ENCODE assay signal across 6 cellular contexts in the genomic region with DNA sequence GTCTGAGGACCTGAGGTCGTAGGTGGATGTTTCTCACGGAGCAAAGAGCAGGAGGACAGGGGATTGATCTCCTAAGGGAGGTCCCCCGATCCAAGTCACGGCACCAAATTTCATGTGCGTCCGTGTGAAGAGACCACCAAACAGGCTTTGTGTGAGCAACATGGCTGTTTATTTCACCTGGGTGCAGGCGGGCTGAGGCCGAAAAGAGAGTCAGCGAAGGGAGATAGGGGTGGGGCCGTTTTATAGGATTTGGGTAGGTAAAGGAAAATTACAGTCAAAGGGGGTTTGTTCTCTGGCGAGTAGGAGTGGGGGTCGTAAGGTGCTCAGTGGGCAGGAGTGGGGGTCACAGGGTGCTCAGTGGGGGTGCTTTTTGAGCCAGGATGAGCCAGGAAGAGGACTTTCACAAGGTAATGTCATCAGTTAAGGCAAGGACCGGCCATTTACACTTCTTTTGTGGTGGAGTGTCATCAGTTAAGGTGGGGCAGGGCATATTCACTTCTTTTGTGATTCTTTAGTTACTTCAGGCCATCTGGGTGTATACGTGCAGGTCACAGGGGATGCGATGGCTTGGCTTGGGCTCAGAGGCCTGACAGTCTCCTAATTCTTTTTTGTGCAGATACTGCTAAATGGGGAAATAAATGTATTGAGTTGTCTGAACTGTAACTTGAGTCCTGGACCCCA.
DNase-seq lines count a peak whose midpoint lies in the region; ATAC-seq and TF ChIP-seq lines count a peak whose summit lies in the region.
"Not testable (repeated sequence)": the region's sequence is repeated elsewhere in the genome, so short reads cannot be mapped to it uniquely, and the experiment has no call there.

No MANE protein-coding gene starts in this region.

- CTCF ChIA-PET in WTC11 (lab: Charles Lee) = not testable (repeated sequence)

- not testable (repeated sequence) for H2AK5ac ChIP-seq in H9 (ENCODE audit: insufficient read length, low read length)

- H3K9ac ChIP-seq in H9 (ENCODE audit: extremely low read depth, insufficient read length, low read length) = not testable (repeated sequence)
- H3K9ac ChIP-seq in iPS-15b (ENCODE audit: low read depth, low read length) = peak overlapping the region; percentile 99

- H3K27ac Mint-ChIP-seq in H9 = peak overlapping the region; percentile 98 to 99 (median 98)
- peak overlapping the region; percentile 97 for H3K27ac Mint-ChIP-seq in WTC11
- not testable (repeated sequence) for H3K27ac Mint-ChIP-seq in endothelial cell (ENCODE audit: unreplicated experiment); mesothelial cell of epicardium; osteocyte (ENCODE audit: unreplicated experiment)

- not testable (repeated sequence) for H3K18ac ChIP-seq in H9 (ENCODE audit: insufficient read length, low read depth, low read length)

- WGBS in H9 (ENCODE audit: extremely low coverage, insufficient read length, low lambda C conversion rate) = no CpG with 5 or more reads among the region's 15 CpGs

- not testable (repeated sequence) for H3K27me3 Mint-ChIP-seq in H9 (ENCODE audit: low read depth); WTC11 (ENCODE audit: low read depth); endothelial cell (ENCODE audit: unreplicated experiment)
- H3K27me3 Mint-ChIP-seq in mesothelial cell of epicardium (ENCODE audit: low read depth) = peaks cover 40% of the 10 kb centered on the region
- H3K27me3 Mint-ChIP-seq in osteocyte (ENCODE audit: unreplicated experiment) = peaks cover 48% of the 10 kb centered on the region

- DNase-seq in H9 = peak; percentile 74
- DNase-seq in WTC11 (ENCODE audit: low spot score) = peak; percentile 32
- DNase-seq in endothelial cell (ENCODE audit: low spot score); mesothelial cell of epicardium (ENCODE audit: low spot score in 2 of 2, unreplicated experiment in 2 of 2); osteocyte (ENCODE audit: extremely low spot score, unreplicated experiment): not testable (repeated sequence)

- H4K8ac ChIP-seq in H9 (replicated peaks; ENCODE audit: insufficient read length, low read depth, low read length) = not testable (repeated sequence)

- not testable (repeated sequence) for H3K4me2 ChIP-seq in H9 (ENCODE audit: insufficient read depth, insufficient read length, low read length)

- H4K20me1 ChIP-seq in H9 (ENCODE audit: control insufficient read depth, insufficient read depth, insufficient read length) = not testable (repeated sequence)

- not testable (repeated sequence) for H3K56ac ChIP-seq in H9 (ENCODE audit: insufficient read length, low read depth, low read length)

- H3K36me3 ChIP-seq in iPS-15b (ENCODE audit: control insufficient read depth, insufficient read depth, low read length) = peaks cover 17% of the 10 kb centered on the region

- H3K27ac ChIP-seq in H9 (ENCODE audit: insufficient read length, low read depth, low read length) = peak overlapping the region; percentile 5

- H3K79me2 ChIP-seq in H9 (ENCODE audit: insufficient read depth, low read length) = not testable (repeated sequence)

- not testable (repeated sequence) for H2BK12ac ChIP-seq in H9 (ENCODE audit: insufficient read length, low read depth, low read length)

- H3K23ac ChIP-seq in H9 (ENCODE audit: insufficient read length, low read depth, low read length) = not testable (repeated sequence)

- H3K4me3 ChIP-seq in iPS-15b (ENCODE audit: low read depth, low read length) = peak overlapping the region; percentile 88

- H3K4me1 Mint-ChIP-seq in H9 = peaks cover 27 to 35% of the 10 kb centered on the region in 2 experiments
- H3K4me1 Mint-ChIP-seq in WTC11 = peaks cover 38% of the 10 kb centered on the region
- peaks cover 11% of the 10 kb centered on the region for H3K4me1 Mint-ChIP-seq in endothelial cell (ENCODE audit: unreplicated experiment)
- not testable (repeated sequence) for H3K4me1 Mint-ChIP-seq in mesothelial cell of epicardium; osteocyte (ENCODE audit: unreplicated experiment)

- not testable (repeated sequence) for H3T11ph ChIP-seq in H9 (ENCODE audit: low read length)

- H3K27me3 ChIP-seq in H9 (ENCODE audit: insufficient read depth, low read length); iPS-15b (ENCODE audit: control insufficient read depth, insufficient read depth, low read length): not testable (repeated sequence)

- not testable (repeated sequence) for H4K91ac ChIP-seq in H9 (ENCODE audit: insufficient read length, low read depth, low read length)

- H2AFZ ChIP-seq in H9 (ENCODE audit: low read length) = not testable (repeated sequence)

- H2BK20ac ChIP-seq in H9 (ENCODE audit: low read depth, low read length, poor library complexity, severe bottlenecking) = not testable (repeated sequence)

- H4K5ac ChIP-seq in H9 (ENCODE audit: insufficient read length, low read depth, low read length) = not testable (repeated sequence)

- H3K4me3 Mint-ChIP-seq in H9, WTC11: not testable (repeated sequence)
- H3K4me3 Mint-ChIP-seq in endothelial cell (ENCODE audit: unreplicated experiment) = peak overlapping the region; percentile 80
- peak overlapping the region; percentile 5 for H3K4me3 Mint-ChIP-seq in mesothelial cell of epicardium
- H3K4me3 Mint-ChIP-seq in osteocyte (ENCODE audit: unreplicated experiment) = peak overlapping the region; percentile 33

- not testable (repeated sequence) for H3K79me1 ChIP-seq in H9 (ENCODE audit: insufficient read depth, low read depth, low read length, poor library complexity, severe bottlenecking)

- not testable (repeated sequence) for H3K14ac ChIP-seq in H9 (ENCODE audit: insufficient read depth, low read length)

- peaks cover 0 to 34% (median 9%) of the 10 kb centered on the region in 3 experiments for H3K36me3 Mint-ChIP-seq in H9 (ENCODE audit: insufficient read depth in 1 of 3, low read depth in 3 of 3)
- H3K36me3 Mint-ChIP-seq in WTC11; endothelial cell (ENCODE audit: low read depth, unreplicated experiment); mesothelial cell of epicardium; osteocyte (ENCODE audit: unreplicated experiment): not testable (repeated sequence)

- not testable (repeated sequence) for H3K4me1 ChIP-seq in H9 (ENCODE audit: insufficient read depth, low read length)
- H3K4me1 ChIP-seq in iPS-15b (ENCODE audit: control insufficient read depth, insufficient read depth, low read length) = peaks cover 19% of the 10 kb centered on the region

- not testable (repeated sequence) for TF ChIP-seq CTCF in H9 (conservative IDR thresholded peaks at IDR 0.05); WTC11 (IDR thresholded peaks at IDR 0.05); endothelial cell (IDR thresholded peaks at IDR 0.05; ENCODE audit: unreplicated experiment); mesothelial cell of epicardium (IDR thresholded peaks at IDR 0.05; ENCODE audit: unreplicated experiment); osteocyte (IDR thresholded peaks at IDR 0.05)

- H3K4ac ChIP-seq in H9 (ENCODE audit: low read depth, low read length) = not testable (repeated sequence)

- not testable (repeated sequence) for H2BK5ac ChIP-seq in H9 (ENCODE audit: insufficient read length, low read length)

- POLR2A ChIA-PET in WTC11 (lab: Charles Lee) = not testable (repeated sequence)

- not testable (repeated sequence) for H2BK120ac ChIP-seq in H9 (ENCODE audit: low read depth, low read length, poor library complexity, severe bottlenecking)

- H3K9me3 Mint-ChIP-seq in H9; WTC11; endothelial cell (ENCODE audit: unreplicated experiment); mesothelial cell of epicardium; osteocyte (ENCODE audit: unreplicated experiment): not testable (repeated sequence)

- not testable (repeated sequence) for H2BK15ac ChIP-seq in H9 (ENCODE audit: low read depth, low read length)

- peak; percentile 48 for ATAC-seq in WTC11

- H3K9me3 ChIP-seq in H9 (ENCODE audit: control insufficient read depth, low read depth, low read length); iPS-15b (ENCODE audit: control insufficient read depth, insufficient read depth, low read length): not testable (repeated sequence)

- H3K23me2 ChIP-seq in H9 (ENCODE audit: insufficient read length, low read depth, low read length, poor library complexity, severe bottlenecking) = not testable (repeated sequence)

TF ChIP-seq in WTC11, 78 proteins besides CTCF, POLR2A, EP300 and RAD21 (continues in another document):
- TF ChIP-seq, protein P1, sequence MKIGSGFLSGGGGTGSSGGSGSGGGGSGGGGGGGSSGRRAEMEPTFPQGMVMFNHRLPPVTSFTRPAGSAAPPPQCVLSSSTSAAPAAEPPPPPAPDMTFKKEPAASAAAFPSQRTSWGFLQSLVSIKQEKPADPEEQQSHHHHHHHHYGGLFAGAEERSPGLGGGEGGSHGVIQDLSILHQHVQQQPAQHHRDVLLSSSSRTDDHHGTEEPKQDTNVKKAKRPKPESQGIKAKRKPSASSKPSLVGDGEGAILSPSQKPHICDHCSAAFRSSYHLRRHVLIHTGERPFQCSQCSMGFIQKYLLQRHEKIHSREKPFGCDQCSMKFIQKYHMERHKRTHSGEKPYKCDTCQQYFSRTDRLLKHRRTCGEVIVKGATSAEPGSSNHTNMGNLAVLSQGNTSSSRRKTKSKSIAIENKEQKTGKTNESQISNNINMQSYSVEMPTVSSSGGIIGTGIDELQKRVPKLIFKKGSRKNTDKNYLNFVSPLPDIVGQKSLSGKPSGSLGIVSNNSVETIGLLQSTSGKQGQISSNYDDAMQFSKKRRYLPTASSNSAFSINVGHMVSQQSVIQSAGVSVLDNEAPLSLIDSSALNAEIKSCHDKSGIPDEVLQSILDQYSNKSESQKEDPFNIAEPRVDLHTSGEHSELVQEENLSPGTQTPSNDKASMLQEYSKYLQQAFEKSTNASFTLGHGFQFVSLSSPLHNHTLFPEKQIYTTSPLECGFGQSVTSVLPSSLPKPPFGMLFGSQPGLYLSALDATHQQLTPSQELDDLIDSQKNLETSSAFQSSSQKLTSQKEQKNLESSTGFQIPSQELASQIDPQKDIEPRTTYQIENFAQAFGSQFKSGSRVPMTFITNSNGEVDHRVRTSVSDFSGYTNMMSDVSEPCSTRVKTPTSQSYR (CRISPR knock-in tag; IDR thresholded peaks at IDR 0.05) = 0 out of 2 replicates have a peak, but pooled peaks have one; percentile 28
